Comparison of ENCODE assay signal across 1 cellular context in genomic region chr19:1861599-1862031, GRCh38.
A peak's percentile ranks its signal among the peaks of the same experiment; 100 is the strongest.
TF ChIP-seq lines count a peak whose summit lies in the region.

No MANE protein-coding gene starts in this region.

TF ChIP-seq in GM12878, 131 proteins besides CTCF, POLR2A, EP300 and RAD21:
- peak; percentile 2; the same call in 1 of the 2 replicates for TF ChIP-seq SPI1 (IDR thresholded peaks at IDR 0.05; ENCODE audit: borderline replicate concordance, insufficient read depth, low read depth, low read length)
- TF ChIP-seq FOXK2 (IDR thresholded peaks at IDR 0.05) = no peak
TF ChIP-seq in GM12878: peak in this region for 1.
